Comparison of ENCODE assay signal across 15 cellular contexts in the genomic region with DNA sequence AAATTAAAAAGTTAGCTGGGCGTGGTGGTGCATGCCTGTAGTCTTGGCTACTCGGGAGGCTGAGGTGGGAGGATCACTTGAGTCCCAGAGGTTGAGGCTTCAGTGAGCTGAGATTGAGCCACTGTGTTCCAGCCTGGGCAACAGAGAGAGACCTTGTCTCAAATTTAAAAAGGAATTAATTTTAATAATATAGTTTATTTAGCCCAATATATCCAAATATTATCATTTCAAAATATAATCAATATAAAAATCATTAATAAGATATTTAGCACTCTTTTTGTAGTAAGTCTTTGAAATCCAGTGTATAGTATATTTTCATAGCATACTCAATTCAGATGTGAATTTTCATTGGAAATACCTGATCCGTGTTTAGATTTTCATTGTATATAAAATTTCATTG. TPM values are rescaled to one million over a fixed set of nuclear protein-coding genes. Genes with fewer than 3 reads are reported as not detected.
DNase-seq lines count a peak whose midpoint lies in the region; ATAC-seq and TF ChIP-seq lines count a peak whose summit lies in the region.
"Had no signal": no experiment of that assay in that cellular context is flagged by ENCODE, and none has a peak within 500 bp of the region (broad histone marks: within the 10 kb centered on the region; RNA-seq: fewer than 3 reads in every experiment).

No MANE protein-coding gene starts in this region.

- H3K4me3 Mint-ChIP-seq in chondrocyte (ENCODE audit: unreplicated experiment), result no peak overlapping the region
- H3K4me3 Mint-ChIP-seq in CD4-positive, alpha-beta T cell, result no peak overlapping the region

- H3K9me3 ChIP-seq in AG04450 (ENCODE audit: control insufficient read depth, insufficient read depth, low read length) (peaks cover under 1% of the 10 kb centered on the region; the same call in 1 of the 2 replicates), IMR-90 (ENCODE audit: control insufficient read depth, insufficient read depth, low read length) (no peaks in the 10 kb centered on the region)
- no peaks in the 10 kb centered on the region for H3K9me3 ChIP-seq in CD4-positive, alpha-beta T cell (ENCODE audit: control insufficient read depth, low read length)

- H2AK9ac ChIP-seq in IMR-90 (replicated peaks; ENCODE audit: low read depth, low read length, poor library complexity), result no peak overlapping the region

- H4K91ac ChIP-seq in IMR-90 (ENCODE audit: insufficient read depth, low read depth, low read length), result no peak overlapping the region

- peak overlapping the region; percentile 57; the same call in 1 of the 2 replicates for H2AK5ac ChIP-seq in IMR-90 (ENCODE audit: low read depth, low read length)

- WGBS in IMR-90 (ENCODE audit: extremely low coverage in 2 of 2, insufficient read length in 1 of 2), 2 experiments, result no CpG with 5 or more reads among the region's 3 CpGs

- no peak overlapping the region for H3K18ac ChIP-seq in IMR-90 (ENCODE audit: low read depth, low read length)

- no peaks in the 10 kb centered on the region for H3K9me3 Mint-ChIP-seq in chondrocyte (ENCODE audit: low read depth)
- no peaks in the 10 kb centered on the region for H3K9me3 Mint-ChIP-seq in CD4-positive, alpha-beta T cell

- H3K27me3 ChIP-seq in AG04450 (ENCODE audit: control insufficient read depth, insufficient read depth, low read length) (no peaks in the 10 kb centered on the region), IMR-90 (ENCODE audit: control insufficient read depth, insufficient read depth, low read length) (no peaks in the 10 kb centered on the region)
- H3K27me3 ChIP-seq in CD4-positive, alpha-beta T cell (ENCODE audit: control insufficient read depth, insufficient read depth, low read length), result no peaks in the 10 kb centered on the region

- ATAC-seq in IMR-90 (ENCODE audit: low read depth), result no peak
- no peak for ATAC-seq in CD4-positive, alpha-beta T cell (ENCODE audit: poor library complexity)

- DNase-seq in AG04450 (ENCODE audit: low read depth, low spot score) (no peak), IMR-90 (no peak), chondrocyte (ENCODE audit: low spot score) (peak; percentile 4), posterior vena cava (ENCODE audit: low spot score) (peak; percentile 17), epidermal melanocyte (ENCODE audit: insufficient read length, low spot score) (no peak), NCI-H2107 treated with DMSO at 0.1 percent for 48 hours (lab: John Stamatoyannopoulos, UW; ENCODE audit: unreplicated experiment) (no peak)
- DNase-seq in CD4-positive, alpha-beta T cell, result no peak
- DNase-seq: C1 segment of cervical spinal cord, COR-L47, KBM-7, NCI-H1092, NCI-H1694, NCI-H446, SHP77 treated with DMSO at 0.1 percent for 48 hours had no signal

- no peak overlapping the region for H3K4me3 ChIP-seq in AG04450 (ENCODE audit: low read depth, low read length)
- H3K4me3 ChIP-seq in IMR-90 (ENCODE audit: insufficient read depth, low read depth, low read length), result no peak overlapping the region

- BruUV-seq in IMR-90 (replicated peaks; lab: Mats Ljungman, UMichigan), result no TSS peak

- peaks cover 19% of the 10 kb centered on the region for H3K36me3 Mint-ChIP-seq in chondrocyte (ENCODE audit: low read depth)
- H3K36me3 Mint-ChIP-seq in CD4-positive, alpha-beta T cell (ENCODE audit: low read depth), result no peaks in the 10 kb centered on the region

- peaks cover 7 to 39% of the 10 kb centered on the region in 2 experiments; a peak in 3 of 4 replicates for H3K79me1 ChIP-seq in IMR-90 (ENCODE audit: low read depth in 1 of 2, low read length in 2 of 2)

- H4K5ac ChIP-seq in IMR-90 (ENCODE audit: low read depth, low read length), result no peak overlapping the region

- peaks cover 4% of the 10 kb centered on the region for H4K20me1 ChIP-seq in IMR-90 (ENCODE audit: insufficient read depth, low read length)

- no peak overlapping the region for H3K9ac ChIP-seq in IMR-90 (ENCODE audit: low read depth, low read length)

- no peaks in the 10 kb centered on the region for H3K27me3 Mint-ChIP-seq in chondrocyte (ENCODE audit: low read depth)
- H3K27me3 Mint-ChIP-seq in CD4-positive, alpha-beta T cell, result no peaks in the 10 kb centered on the region

- no peak for TF ChIP-seq RAD21 in IMR-90 (IDR thresholded peaks at IDR 0.05; ENCODE audit: low read length)

- H2BK20ac ChIP-seq in IMR-90 (ENCODE audit: low read depth, low read length), result no peak overlapping the region

- H3K23ac ChIP-seq in IMR-90 (ENCODE audit: low read depth, low read length), result no peak overlapping the region

- CTCF ChIA-PET in AG04450 (lab: Charles Lee), result interaction anchor here (1.8 kb wide), 1 partner anchor 11 kb away, joined by 11 read pairs; no protein-coding TSS in a partner anchor
- CTCF ChIA-PET in IMR-90 (lab: Yijun Ruan, JAX), result interaction anchor here (0.8 to 1.6 kb wide), 2 partner anchors 11 to 125 kb away, joined by 4 read pairs; no protein-coding TSS in a partner anchor
- CTCF ChIA-PET in CD4-positive, alpha-beta T cell (lab: Charles Lee), result interaction anchor here (2.7 kb wide), 1 partner anchor 11 kb away, joined by 6 read pairs; no protein-coding TSS in a partner anchor

- H3K27ac ChIP-seq in AG04450 (ENCODE audit: low read depth, low read length) (peak overlapping the region; percentile 63), IMR-90 (ENCODE audit: insufficient read depth, low read length) (no peak overlapping the region)
- H3K27ac ChIP-seq in CD4-positive, alpha-beta T cell (ENCODE audit: low read depth, low read length), result no peak overlapping the region

- POLR2A ChIA-PET in AG04450 (lab: Yijun Ruan, JAX), result no interaction called here
- POLR2A ChIA-PET in IMR-90 (lab: Charles Lee; ENCODE audit: unreplicated experiment), result no interaction called here
- POLR2A ChIA-PET in CD4-positive, alpha-beta T cell (lab: Charles Lee), result no interaction called here

- peaks cover 3% of the 10 kb centered on the region; the same call in 1 of the 2 replicates for H3K36me3 ChIP-seq in IMR-90 (ENCODE audit: control insufficient read depth, insufficient read depth, low read length)

- no peak for TF ChIP-seq POLR2A in IMR-90 (IDR thresholded peaks at IDR 0.05; ENCODE audit: low read depth, low read length)

- H3K4ac ChIP-seq in IMR-90 (ENCODE audit: low read depth, low read length), result no peak overlapping the region

- H3K4me1 ChIP-seq in IMR-90 (ENCODE audit: control insufficient read depth, insufficient read depth, low read length), result peaks cover 36% of the 10 kb centered on the region

- H2BK120ac ChIP-seq in IMR-90 (ENCODE audit: low read depth, low read length), result no peak overlapping the region

- intact Hi-C loops in IMR-90 (cut with micrococcal nuclease), result no loop called here
- intact Hi-C loops in posterior vena cava (cut with DNase I), result no loop called here
- intact Hi-C loops in CD4-positive, alpha-beta T cell (cut with DNase I, micrococcal nuclease), result no loop called here

- H3K9me1 ChIP-seq in IMR-90 (ENCODE audit: insufficient read depth, low read length), result peaks cover 48% of the 10 kb centered on the region

- H3K27ac Mint-ChIP-seq in chondrocyte (ENCODE audit: unreplicated experiment), result no peak overlapping the region
- no peak overlapping the region for H3K27ac Mint-ChIP-seq in CD4-positive, alpha-beta T cell

- in situ Hi-C loops in IMR-90 (cut with MboI; ENCODE audit: low sequenced_read_pairs), result no loop called here

- peaks cover 57% of the 10 kb centered on the region for H3K4me1 Mint-ChIP-seq in chondrocyte (ENCODE audit: low read depth)
- H3K4me1 Mint-ChIP-seq in CD4-positive, alpha-beta T cell (ENCODE audit: low read depth), result no peaks in the 10 kb centered on the region

- H2BK15ac ChIP-seq in IMR-90 (ENCODE audit: low read depth, low read length), result no peak overlapping the region

- no peak overlapping the region for H2AFZ ChIP-seq in IMR-90 (replicated peaks; ENCODE audit: low read length, poor library complexity)

- dilution Hi-C loops in IMR-90 (cut with HindIII; ENCODE audit: low sequenced_read_pairs, unreplicated experiment), result no loop called here

- TF ChIP-seq CTCF in AG04450 (IDR thresholded peaks at IDR 0.05; ENCODE audit: low read depth, low read length) (no peak), IMR-90 (conservative IDR thresholded peaks at IDR 0.05; ENCODE audit: low read depth, low read length) (no peak), chondrocyte (IDR thresholded peaks at IDR 0.05) (no peak)
- no peak for TF ChIP-seq CTCF in CD4-positive, alpha-beta T cell (IDR thresholded peaks at IDR 0.05)

- H3K56ac ChIP-seq in IMR-90 (ENCODE audit: extremely low read depth, insufficient read depth, low read length), result no peak overlapping the region

- no peak overlapping the region for H4K8ac ChIP-seq in IMR-90 (ENCODE audit: low read depth in 2 of 2, low read length in 2 of 2)

- no peak overlapping the region for H3K14ac ChIP-seq in IMR-90 (replicated peaks; ENCODE audit: low read depth, low read length)

- no peak overlapping the region for H2BK5ac ChIP-seq in IMR-90 (ENCODE audit: low read depth, low read length, poor library complexity, severe bottlenecking)

- no peak overlapping the region for H3K4me2 ChIP-seq in IMR-90 (ENCODE audit: low read depth, low read length)

TF ChIP-seq in IMR-90, 13 proteins besides CTCF, POLR2A, EP300 and RAD21 (continues in another document):
- TF ChIP-seq CEBPB (IDR thresholded peaks at IDR 0.05; ENCODE audit: low read depth, low read length), result no peak
- no peak for TF ChIP-seq MAZ (IDR thresholded peaks at IDR 0.05; ENCODE audit: borderline replicate concordance, low read depth, low read length)
- no peak for TF ChIP-seq MXI1 (IDR thresholded peaks at IDR 0.05; ENCODE audit: borderline replicate concordance, low read depth, low read length)

RNA-seq across cellular contexts. Expression of a gene that starts 43.2 kb away (rescaled TPM):
- polyA plus RNA-seq in AG04450 (2011; rRNA removed), result 0.17 TPM in 1 of 2 replicates, not detected in the other
- polyA minus RNA-seq in AG04450 (2011; rRNA and poly(A)+ RNA removed), result not detected in 2 replicates
- total RNA-seq in IMR-90 (2012; rRNA removed), result 0.18 TPM in 1 of 2 replicates, not detected in the other
- 0.30 TPM in 1 of 2 replicates, not detected in the other for polyA plus RNA-seq in IMR-90 (2012; rRNA removed)
- polyA plus RNA-seq in IMR-90 (2012; cell fraction: cytosol; rRNA removed), result 0.11 and 0.26 TPM in 2 replicates
- polyA plus RNA-seq in IMR-90 (2012; cell fraction: nucleus; rRNA removed; ENCODE audit: low replicate concordance), result 0.11 TPM in 1 of 2 replicates, not detected in the other
- not detected in 3 replicates for total RNA-seq in chondrocyte
- total RNA-seq in posterior vena cava, result 1 to 10 TPM in 1 of 2 donors, not detected in 1; 1.8 TPM
- not detected for total RNA-seq in CD4-positive, alpha-beta T cell

RNA-seq across cellular contexts. Expression of a gene that starts 50.0 kb away (rescaled TPM):
- polyA plus RNA-seq in AG04450 (2011; rRNA removed) (not detected in 2 replicates), IMR-90 (2012; rRNA removed) (not detected in 2 replicates)
- polyA minus RNA-seq in AG04450 (2011; rRNA and poly(A)+ RNA removed), result not detected in 2 replicates
- total RNA-seq in IMR-90 (2012; rRNA removed) (not detected in 2 replicates), chondrocyte (not detected in 3 replicates), posterior vena cava (not detected)
- polyA plus RNA-seq in IMR-90 (2012; cell fraction: cytosol; rRNA removed), result not detected in 2 replicates
- not detected in 2 replicates for polyA plus RNA-seq in IMR-90 (2012; cell fraction: nucleus; rRNA removed; ENCODE audit: low replicate concordance)
- not detected for total RNA-seq in CD4-positive, alpha-beta T cell
- total RNA-seq: M059J had no signal

Comparison
In these comparisons a context has a peak if more than half of its experiments do, and no peak if none do; other contexts are left out.
1. DNase-seq: peak in chondrocyte (single experiment) and posterior vena cava (single experiment); none in AG04450 (single experiment), IMR-90 (single experiment), epidermal melanocyte (single experiment), CD4-positive, alpha-beta T cell (0 of 10) and NCI-H2107 treated with DMSO at 0.1 percent for 48 hours (single experiment).